Comparison of ENCODE assay signal across 14 cellular contexts in genomic region chr10:1045415-1045814, GRCh38. TPM values are rescaled to one million over a fixed set of nuclear protein-coding genes. Genes with fewer than 3 reads are reported as not detected.
DNase-seq lines count a peak whose midpoint lies in the region; ATAC-seq, FAIRE-seq and TF ChIP-seq lines count a peak whose summit lies in the region.
"Had no signal": no experiment of that assay in that cellular context is flagged by ENCODE, and none has a peak within 500 bp of the region (broad histone marks: within the 10 kb centered on the region; RNA-seq: fewer than 3 reads in every experiment).

No MANE protein-coding gene starts in this region.

- no peak for TF ChIP-seq RAD21 in K562 (CRISPR knock-in tag; conservative IDR thresholded peaks at IDR 0.05 in 1 of 2, IDR thresholded peaks at IDR 0.05 in 1 of 2)

- DNase-seq in CD8-positive, alpha-beta T cell: no peak
- DNase-seq in K562 (ENCODE audit: extremely low read depth in 1 of 4, low spot score in 3 of 4) (no peak), neural crest cell (ENCODE audit: low read depth, low spot score) (no peak), DMS153 treated with DMSO at 0.1 percent for 48 hours (lab: John Stamatoyannopoulos, UW; ENCODE audit: unreplicated experiment) (no peak)
- DNase-seq in effector CD8-positive, alpha-beta T cell (lab: John Stamatoyannopoulos, UW): no peak
- no peak for DNase-seq in activated CD4-positive, CD25-positive, alpha-beta regulatory T cell treated with anti-CD3 and anti-CD28 coated beads, Interleukin-2, amount 50 U/mL, for 72 hours
- DNase-seq: activated CD8-positive, alpha-beta memory T cell treated with anti-CD3 and anti-CD28 coated beads, Interleukin-2, amount 50 U/mL, for 4 hours; NCI-H1694 treated with DMSO at 0.1 percent for 48 hours; pancreas had no signal

- H3K9me3 ChIP-seq in CD8-positive, alpha-beta T cell (ENCODE audit: low read length): no peaks in the 10 kb centered on the region
- no peaks in the 10 kb centered on the region for H3K9me3 ChIP-seq in K562 (replicated peaks; ENCODE audit: control insufficient read depth, insufficient read depth, low read depth, low read length)
- H3K9me3 ChIP-seq: HAP-1, pancreas had no signal

- H3K27ac ChIP-seq in CD8-positive, alpha-beta T cell (ENCODE audit: low read depth, low read length): no peak overlapping the region
- no peak overlapping the region for H3K27ac ChIP-seq in K562 (ENCODE audit: extremely low read depth, low read depth, low read length)
- H3K27ac ChIP-seq: pancreas had no signal

- peaks cover 46% of the 10 kb centered on the region for H3K36me3 Mint-ChIP-seq in CD8-positive, alpha-beta T cell
- H3K36me3 Mint-ChIP-seq in IgD-negative memory B cell (peaks cover 5% of the 10 kb centered on the region), neural crest cell (ENCODE audit: low read depth) (peaks cover 20% of the 10 kb centered on the region)

- H3K27ac Mint-ChIP-seq in CD8-positive, alpha-beta T cell: peak overlapping the region; percentile 60
- H3K27ac Mint-ChIP-seq in IgD-negative memory B cell (peak overlapping the region; percentile 81 to 96 (median 93)), neural crest cell (ENCODE audit: unreplicated experiment) (no peak overlapping the region)

- no peak for ATAC-seq in CD8-positive, alpha-beta T cell
- ATAC-seq in K562: no peak
- ATAC-seq in HG03342 (IDR thresholded peaks at IDR 0.05; ENCODE audit: unreplicated experiment): no peak
- ATAC-seq: pancreas had no signal

- H2AFZ ChIP-seq in K562 (ENCODE audit: low read depth, low read length): no peak overlapping the region

- TF ChIP-seq EP300 in K562 (IDR thresholded peaks at IDR 0.05; ENCODE audit: low read length): no peak

- no peaks in the 10 kb centered on the region for H3K9me3 Mint-ChIP-seq in CD8-positive, alpha-beta T cell
- H3K9me3 Mint-ChIP-seq in IgD-negative memory B cell (no peaks in the 10 kb centered on the region), neural crest cell (no peaks in the 10 kb centered on the region)

- intact Hi-C loops in CD8-positive, alpha-beta T cell (cut with DNase I, micrococcal nuclease): no loop called here
- intact Hi-C loops in K562 (cut with micrococcal nuclease): no loop called here

- H3K4me2 ChIP-seq in K562 (ENCODE audit: insufficient read depth, low read length): peak overlapping the region; percentile 55

- H4K20me1 ChIP-seq in K562 (replicated peaks; ENCODE audit: control insufficient read depth, insufficient read depth, low read length): peaks cover 35% of the 10 kb centered on the region

- H3K4me1 ChIP-seq in CD8-positive, alpha-beta T cell (ENCODE audit: insufficient read depth, low read length): peaks cover 50% of the 10 kb centered on the region
- peaks cover 21 to 25% of the 10 kb centered on the region in 2 experiments for H3K4me1 ChIP-seq in K562 (replicated peaks in 1 of 2; ENCODE audit: control insufficient read depth in 2 of 2, insufficient read depth in 2 of 2, low read length in 2 of 2)

- H3K36me3 ChIP-seq in CD8-positive, alpha-beta T cell (ENCODE audit: insufficient read depth, low read length): peaks cover 1% of the 10 kb centered on the region
- H3K36me3 ChIP-seq in K562 (ENCODE audit: control insufficient read depth, insufficient read depth, low read length): peaks cover 67% of the 10 kb centered on the region

- 53% methylated on average over 6 of the region's 6 CpGs for WGBS in K562 (ENCODE audit: insufficient coverage, low coverage, missing lambda C conversion rate)

- TF ChIP-seq CTCF in CD8-positive, alpha-beta T cell (IDR thresholded peaks at IDR 0.05): no peak
- TF ChIP-seq CTCF in K562 (IDR thresholded peaks at IDR 0.05 in 2 of 3, conservative IDR thresholded peaks at IDR 0.05 in 1 of 3; ENCODE audit: insufficient read depth in 2 of 3, low read depth in 1 of 3, low read length in 3 of 3) (no peak), neural crest cell (conservative IDR thresholded peaks at IDR 0.05) (no peak)

- CTCF ChIA-PET in CD8-positive, alpha-beta T cell (lab: Charles Lee): interaction anchor here (0.8 to 1.0 kb wide), 2 partner anchors 25 to 29 kb away, joined by 3 read pairs; no protein-coding TSS in a partner anchor
- CTCF ChIA-PET in K562 (lab: Yijun Ruan, JAX; ENCODE audit: low intra/inter-chr PET ratio): no interaction called here

- no peak overlapping the region for H3K9ac ChIP-seq in K562 (ENCODE audit: insufficient read depth in 1 of 2, low read depth in 2 of 2, low read length in 2 of 2)

- peaks cover 13% of the 10 kb centered on the region for H3K9me1 ChIP-seq in K562 (ENCODE audit: control insufficient read depth, insufficient read depth, low read length)

- no peaks in the 10 kb centered on the region for H3K27me3 ChIP-seq in CD8-positive, alpha-beta T cell (ENCODE audit: insufficient read depth, low read length)
- H3K27me3 ChIP-seq in K562 (ENCODE audit: control insufficient read depth in 2 of 2, insufficient read depth in 2 of 2, low read length in 2 of 2): no peaks in the 10 kb centered on the region
- H3K27me3 ChIP-seq: pancreas had no signal

- no TSS peak for BruUV-seq in K562 (replicated peaks; lab: Mats Ljungman, UMichigan)

- H3K4me3 Mint-ChIP-seq in CD8-positive, alpha-beta T cell: peak overlapping the region; percentile 39
- H3K4me3 Mint-ChIP-seq in IgD-negative memory B cell: peak overlapping the region in 3 of 4 donors; percentile 28 to 89 (median 61)
- peak overlapping the region; percentile 85 for H3K4me3 Mint-ChIP-seq in neural crest cell

- H3K27me3 Mint-ChIP-seq in CD8-positive, alpha-beta T cell (ENCODE audit: low read depth): no peaks in the 10 kb centered on the region
- no peaks in the 10 kb centered on the region for H3K27me3 Mint-ChIP-seq in IgD-negative memory B cell
- peaks cover 2% of the 10 kb centered on the region for H3K27me3 Mint-ChIP-seq in neural crest cell (ENCODE audit: low read depth)

- in situ Hi-C loops in K562 (cut with MboI): no loop called here

- peaks cover 60% of the 10 kb centered on the region for H3K79me2 ChIP-seq in K562 (ENCODE audit: control insufficient read depth, insufficient read depth, low read length)

- TF ChIP-seq POLR2A in K562 (conservative IDR thresholded peaks at IDR 0.05): no peak

- H3K4me3 ChIP-seq in CD8-positive, alpha-beta T cell (ENCODE audit: low read depth, low read length): no peak overlapping the region
- H3K4me3 ChIP-seq in K562: peak overlapping the region; percentile 27; the same call in 1 of the 2 replicates
- H3K4me3 ChIP-seq: coronary artery, pancreas had no signal

- no peak for FAIRE-seq in K562 (lab: Jason Lieb, UNC)
- FAIRE-seq: pancreas had no signal

- POLR2A ChIA-PET in CD8-positive, alpha-beta T cell (lab: Charles Lee): no interaction called here
- POLR2A ChIA-PET in K562 (lab: Yijun Ruan, JAX): interaction anchor here (2.5 kb wide), 1 partner anchor 9 kb away, joined by 12 read pairs; no protein-coding TSS in a partner anchor

- H3K4me1 Mint-ChIP-seq in CD8-positive, alpha-beta T cell (ENCODE audit: low read depth): peaks cover 46% of the 10 kb centered on the region
- H3K4me1 Mint-ChIP-seq in IgD-negative memory B cell (peaks cover 39 to 45% (median 40%) of the 10 kb centered on the region in 3 donors), neural crest cell (peaks cover 57% of the 10 kb centered on the region)

RNA-seq across cellular contexts. Expression of gene IDI1, which starts 3.5 kb away (rescaled TPM):
- total RNA-seq in CD8-positive, alpha-beta T cell: 100 to 1,000 TPM; 307 to 317 TPM
- polyA plus RNA-seq in IgD-negative memory B cell (54.8 TPM), K562 (2011; rRNA removed) (225 and 265 TPM in 2 replicates), K562 (2014; fragmentation: Illumina TruSeq; extraction: Trizol) (95.6 and 119 TPM in 2 replicates), K562 (2014; fragmentation: Nextera tagmentation; extraction: Ambion mirVana) (100 to 1,000 TPM; 167 to 189 TPM), K562 (2014; rRNA removed) (114 and 118 TPM in 2 replicates)
- 102 and 230 TPM in 2 replicates for total RNA-seq in K562 (2011; cell fraction: chromatin; rRNA removed; ENCODE audit: low replicate concordance)
- total RNA-seq in K562 (2011; cell fraction: nucleolus; rRNA removed): 57.5 and 77.1 TPM in 2 replicates
- 107 and 128 TPM in 2 replicates for total RNA-seq in K562 (2011; cell fraction: nucleoplasm; rRNA removed)
- total RNA-seq in K562 (2014; rRNA removed) (75.0 and 75.7 TPM in 2 replicates), K562 (2014; rRNA removed; fragmentation: Illumina TruSeq; extraction: Trizol) (143 and 163 TPM in 2 replicates), K562 (2015; rRNA removed; fragmentation: Illumina TruSeq; extraction: Trizol) (78.5 and 87.8 TPM in 2 replicates), K562 (2021) (70.0 and 75.6 TPM in 2 replicates), neural crest cell (110 and 114 TPM in 2 replicates)
- 36.9 and 111 TPM in 2 replicates for polyA plus RNA-seq in K562 (2011; cell fraction: cytosol; rRNA removed)
- polyA plus RNA-seq in K562 (2011; cell fraction: nucleus; rRNA removed): 76.3 and 126 TPM in 2 replicates
- 63.7 and 110 TPM in 2 replicates for polyA plus RNA-seq in K562 (2012)
- 133 and 155 TPM in 2 replicates for polyA minus RNA-seq in K562 (2011; rRNA and poly(A)+ RNA removed)
- 33.5 and 42.6 TPM in 2 replicates for polyA minus RNA-seq in K562 (2011; cell fraction: cytosol; rRNA and poly(A)+ RNA removed)
- 26.9 and 57.5 TPM in 2 replicates for polyA minus RNA-seq in K562 (2011; cell fraction: nucleus; rRNA and poly(A)+ RNA removed)

RNA-seq across cellular contexts. Expression of gene WDR37, which starts 10.8 kb away (rescaled TPM):
- total RNA-seq in CD8-positive, alpha-beta T cell: 10 to 100 TPM; 22.6 to 23.7 TPM
- 14.7 TPM for polyA plus RNA-seq in IgD-negative memory B cell
- total RNA-seq in K562 (2011; cell fraction: chromatin; rRNA removed; ENCODE audit: low replicate concordance): 35.9 and 54.0 TPM in 2 replicates
- total RNA-seq in K562 (2011; cell fraction: nucleolus; rRNA removed): 20.7 and 22.1 TPM in 2 replicates
- 24.8 and 29.8 TPM in 2 replicates for total RNA-seq in K562 (2011; cell fraction: nucleoplasm; rRNA removed)
- total RNA-seq in K562 (2014; rRNA removed): 6.7 and 7.8 TPM in 2 replicates
- 5.6 and 5.9 TPM in 2 replicates for total RNA-seq in K562 (2014; rRNA removed; fragmentation: Illumina TruSeq; extraction: Trizol)
- total RNA-seq in K562 (2015; rRNA removed; fragmentation: Illumina TruSeq; extraction: Trizol): 7.2 and 7.5 TPM in 2 replicates
- 10.0 and 11.1 TPM in 2 replicates for total RNA-seq in K562 (2021)
- 11.6 and 15.6 TPM in 2 replicates for polyA plus RNA-seq in K562 (2011; rRNA removed)
- polyA plus RNA-seq in K562 (2011; cell fraction: cytosol; rRNA removed): 11.0 and 14.5 TPM in 2 replicates
- 34.2 and 36.8 TPM in 2 replicates for polyA plus RNA-seq in K562 (2011; cell fraction: nucleus; rRNA removed)
- 7.4 and 8.7 TPM in 2 replicates for polyA plus RNA-seq in K562 (2012)
- 6.7 and 6.9 TPM in 2 replicates for polyA plus RNA-seq in K562 (2014; fragmentation: Illumina TruSeq; extraction: Trizol)
- polyA plus RNA-seq in K562 (2014; fragmentation: Nextera tagmentation; extraction: Ambion mirVana): 1 to 10 TPM; 2.3 TPM
- polyA plus RNA-seq in K562 (2014; rRNA removed): 5.5 and 7.1 TPM in 2 replicates
- 20.9 and 21.6 TPM in 2 replicates for polyA minus RNA-seq in K562 (2011; rRNA and poly(A)+ RNA removed)
- 10.9 and 15.2 TPM in 2 replicates for polyA minus RNA-seq in K562 (2011; cell fraction: cytosol; rRNA and poly(A)+ RNA removed)
- 12.8 and 19.8 TPM in 2 replicates for polyA minus RNA-seq in K562 (2011; cell fraction: nucleus; rRNA and poly(A)+ RNA removed)
- 19.3 and 19.5 TPM in 2 replicates for total RNA-seq in neural crest cell

RNA-seq across cellular contexts. Expression of gene IDI2, which starts 19.8 kb away (rescaled TPM):
- total RNA-seq in CD8-positive, alpha-beta T cell: not detected
- polyA plus RNA-seq in IgD-negative memory B cell (not detected), K562 (2011; rRNA removed) (not detected in 2 replicates), K562 (2014; fragmentation: Illumina TruSeq; extraction: Trizol) (not detected in 2 replicates), K562 (2014; fragmentation: Nextera tagmentation; extraction: Ambion mirVana) (not detected), K562 (2014; rRNA removed) (not detected in 2 replicates)
- not detected in 2 replicates for total RNA-seq in K562 (2011; cell fraction: chromatin; rRNA removed; ENCODE audit: low replicate concordance)
- not detected in 2 replicates for total RNA-seq in K562 (2011; cell fraction: nucleolus; rRNA removed)
- total RNA-seq in K562 (2011; cell fraction: nucleoplasm; rRNA removed): not detected in 2 replicates
- total RNA-seq in K562 (2014; rRNA removed) (not detected in 2 replicates), K562 (2014; rRNA removed; fragmentation: Illumina TruSeq; extraction: Trizol) (not detected in 2 replicates), K562 (2015; rRNA removed; fragmentation: Illumina TruSeq; extraction: Trizol) (not detected in 2 replicates), K562 (2021) (not detected in 2 replicates), neural crest cell (not detected in 2 replicates)
- 0.04 and 0.10 TPM in 2 replicates for polyA plus RNA-seq in K562 (2011; cell fraction: cytosol; rRNA removed)
- not detected in 2 replicates for polyA plus RNA-seq in K562 (2011; cell fraction: nucleus; rRNA removed)
- not detected in 2 replicates for polyA plus RNA-seq in K562 (2012)
- not detected in 2 replicates for polyA minus RNA-seq in K562 (2011; rRNA and poly(A)+ RNA removed)
- not detected in 2 replicates for polyA minus RNA-seq in K562 (2011; cell fraction: cytosol; rRNA and poly(A)+ RNA removed)
- not detected in 2 replicates for polyA minus RNA-seq in K562 (2011; cell fraction: nucleus; rRNA and poly(A)+ RNA removed)
- total RNA-seq: Daoy, pancreas had no signal

RNA-seq across cellular contexts. Expression of gene GTPBP4, which starts 57.2 kb away (rescaled TPM):
- 10 to 100 TPM; 78.2 to 84.2 TPM for total RNA-seq in CD8-positive, alpha-beta T cell
- polyA plus RNA-seq in IgD-negative memory B cell (20.7 TPM), K562 (2011; rRNA removed) (63.2 and 79.0 TPM in 2 replicates), K562 (2014; fragmentation: Illumina TruSeq; extraction: Trizol) (102 and 118 TPM in 2 replicates), K562 (2014; fragmentation: Nextera tagmentation; extraction: Ambion mirVana) (100 to 1,000 TPM in 1 of 2 experiments, 10 to 100 TPM in 1; 88.2 to 128 TPM), K562 (2014; rRNA removed) (135 TPM in 2 replicates)
- total RNA-seq in K562 (2011; cell fraction: chromatin; rRNA removed; ENCODE audit: low replicate concordance): 152 and 161 TPM in 2 replicates
- total RNA-seq in K562 (2011; cell fraction: nucleolus; rRNA removed): 89.4 and 92.6 TPM in 2 replicates
- total RNA-seq in K562 (2011; cell fraction: nucleoplasm; rRNA removed): 101 and 119 TPM in 2 replicates
- total RNA-seq in K562 (2014; rRNA removed) (139 and 155 TPM in 2 replicates), K562 (2014; rRNA removed; fragmentation: Illumina TruSeq; extraction: Trizol) (147 and 176 TPM in 2 replicates), K562 (2015; rRNA removed; fragmentation: Illumina TruSeq; extraction: Trizol) (119 and 121 TPM in 2 replicates), K562 (2021) (113 and 128 TPM in 2 replicates), neural crest cell (69.6 and 79.8 TPM in 2 replicates)
- 23.3 and 31.7 TPM in 2 replicates for polyA plus RNA-seq in K562 (2011; cell fraction: cytosol; rRNA removed)
- polyA plus RNA-seq in K562 (2011; cell fraction: nucleus; rRNA removed): 66.4 and 72.5 TPM in 2 replicates
- 54.3 and 75.5 TPM in 2 replicates for polyA plus RNA-seq in K562 (2012)
- 51.2 and 60.2 TPM in 2 replicates for polyA minus RNA-seq in K562 (2011; rRNA and poly(A)+ RNA removed)
- 24.7 and 30.6 TPM in 2 replicates for polyA minus RNA-seq in K562 (2011; cell fraction: cytosol; rRNA and poly(A)+ RNA removed)
- polyA minus RNA-seq in K562 (2011; cell fraction: nucleus; rRNA and poly(A)+ RNA removed): 42.3 and 61.3 TPM in 2 replicates
